8 cellular contexts compared by ENCODE assay signal in genomic region chr6:137342607-137343186, GRCh38.
DNase-seq lines count a peak whose midpoint lies in the region; ATAC-seq, FAIRE-seq and TF ChIP-seq lines count a peak whose summit lies in the region.

No MANE protein-coding gene starts in this region.

- no peaks in the 10 kb centered on the region for H3K9me3 Mint-ChIP-seq in naive B cell

- peak overlapping the region; percentile 70 to 90 (median 88) for H3K4me3 Mint-ChIP-seq in naive B cell

- peak overlapping the region; percentile 58; the same call in 1 of the 2 replicates for H3K9ac ChIP-seq in BLaER1
- no peak overlapping the region for H3K9ac ChIP-seq in KMS-11

- no peaks in the 10 kb centered on the region for H3K79me2 ChIP-seq in KMS-11 (ENCODE audit: insufficient read depth, low read depth)

- no peak for TF ChIP-seq CTCF in KMS-11 (conservative IDR thresholded peaks at IDR 0.05; ENCODE audit: low read depth, low read length)

- ATAC-seq in naive B cell (ENCODE audit: low read depth in 2 of 2) (peak; percentile 18 to 48), GM21360 (IDR thresholded peaks at IDR 0.05; ENCODE audit: unreplicated experiment) (no peak)

- H3K36me3 ChIP-seq in BLaER1 (no peaks in the 10 kb centered on the region), KMS-11 (ENCODE audit: insufficient read depth) (no peaks in the 10 kb centered on the region)

- no peaks in the 10 kb centered on the region for H3K9me3 ChIP-seq in BLaER1

- H3K4me1 ChIP-seq in BLaER1, result peaks cover 13% of the 10 kb centered on the region
- no peaks in the 10 kb centered on the region for H3K4me1 ChIP-seq in KMS-11 (ENCODE audit: low read depth, poor library complexity, severe bottlenecking)

- H2AFZ ChIP-seq in KMS-11 (ENCODE audit: low read depth), result peak overlapping the region; percentile 48

- H3K27me3 ChIP-seq in BLaER1 (no peaks in the 10 kb centered on the region), KMS-11 (ENCODE audit: insufficient read depth, low read depth) (no peaks in the 10 kb centered on the region)

- peak overlapping the region in 2 of 6 donors; percentile 56 to 70 for H3K27ac Mint-ChIP-seq in naive B cell

- DNase-seq in caudate nucleus (lab: John Stamatoyannopoulos, UW), result peak in 19 of 61 donors; percentile 12 to 54 (median 23)
- DNase-seq in naive B cell, result no peak
- no peak for DNase-seq in GM19239 (ENCODE audit: insufficient read length, low spot score)
- DNase-seq in A172 (ENCODE audit: low spot score), result no peak
- no peak for DNase-seq in AG20443 (ENCODE audit: low spot score)

- FAIRE-seq in GM19239 (lab: Jason Lieb, UNC), result no peak

- H3K4me2 ChIP-seq in BLaER1 (peak overlapping the region; percentile 79), KMS-11 (peak overlapping the region; percentile 38)

- peaks cover 0 to 6% (median 0%) of the 10 kb centered on the region in 3 donors for H3K27me3 Mint-ChIP-seq in naive B cell

- H3K36me3 Mint-ChIP-seq in naive B cell, result no peaks in the 10 kb centered on the region

- H3K4me3 ChIP-seq in BLaER1 (peak overlapping the region; percentile 51), KMS-11 (IDR thresholded peaks at IDR 0.05; ENCODE audit: insufficient read depth, low read depth, low read length) (no peak overlapping the region)

- H3K27ac ChIP-seq in BLaER1 (0 out of 2 replicates have a peak overlapping the region, but pooled peaks have one; percentile 4), KMS-11 (no peak overlapping the region), caudate nucleus (ENCODE audit: low read depth, low read length) (peak overlapping the region; percentile 94)

- H3K4me1 Mint-ChIP-seq in naive B cell, result peaks cover 8 to 24% (median 14%) of the 10 kb centered on the region in 3 donors

- H4K20me1 ChIP-seq in BLaER1, result no peaks in the 10 kb centered on the region
- H4K20me1 ChIP-seq in KMS-11 (ENCODE audit: insufficient read depth), result no peaks in the 10 kb centered on the region
